Comparison of ENCODE assay signal across 11 cellular contexts in the genomic region with DNA sequence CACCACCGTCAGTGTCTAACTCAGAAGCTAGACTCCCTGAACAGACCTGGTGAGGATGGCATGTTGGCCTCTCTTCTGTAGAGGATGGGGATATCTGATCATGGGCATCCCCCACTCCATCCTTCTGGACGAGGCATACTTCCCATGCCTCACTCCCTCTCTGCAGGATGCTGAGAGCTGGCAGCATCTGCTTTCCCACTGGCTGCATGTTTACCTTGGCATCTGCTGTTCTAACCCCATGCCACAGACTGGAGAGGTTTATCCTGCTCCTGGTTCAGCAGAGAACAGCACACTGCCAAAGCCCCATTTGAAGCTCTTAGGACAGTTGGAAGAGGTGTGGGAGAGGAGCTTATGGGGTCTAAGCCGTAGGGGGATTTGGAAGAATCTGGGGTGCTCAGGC. TPM values are rescaled to one million over a fixed set of nuclear protein-coding genes. Genes with fewer than 3 reads are reported as not detected.
DNase-seq lines count a peak whose midpoint lies in the region; ATAC-seq and TF ChIP-seq lines count a peak whose summit lies in the region.
"Had no signal": no experiment of that assay in that cellular context is flagged by ENCODE, and none has a peak within 500 bp of the region (broad histone marks: within the 10 kb centered on the region; RNA-seq: fewer than 3 reads in every experiment).

No MANE protein-coding gene starts in this region.

- DNase-seq in HFFc6 (no peak), NCI-H69 (lab: John Stamatoyannopoulos, UW) (peak; percentile 80), fibroblast of gingiva (ENCODE audit: low read depth) (peak; percentile 30), sigmoid colon (peak; percentile 54), GM13976 (ENCODE audit: low spot score) (no peak)
- no peak for DNase-seq in stimulated activated CD4-positive, alpha-beta T cell treated with anti-CD3 and anti-CD28 coated beads, Interleukin-4, amount 100 ng/mL, for 4 hours
- no peak for DNase-seq in stimulated activated CD4-positive, alpha-beta T cell treated with anti-CD3 and anti-CD28 coated beads, Interleukin-1b, Interleukin-23, amount 100 ng/mL, for 48 hours
- DNase-seq: KG1; stimulated activated naive CD8-positive, alpha-beta T cell treated with anti-CD3 and anti-CD28 coated beads, Interleukin-15, amount 100 ng/mL, for 72 hours had no signal

- H3K4me3 ChIP-seq in sigmoid colon, result no peak overlapping the region
- H3K4me3 ChIP-seq: skin epidermis had no signal

- peaks cover 0 to 97% (median 92%) of the 10 kb centered on the region in 4 donors for H3K4me1 ChIP-seq in sigmoid colon

- no peaks in the 10 kb centered on the region for H3K9me3 ChIP-seq in sigmoid colon

- H3K9me3 Mint-ChIP-seq in HFFc6, result no peaks in the 10 kb centered on the region
- H3K9me3 Mint-ChIP-seq: stimulated activated naive CD8-positive, alpha-beta T cell treated with anti-CD3 and anti-CD28 coated beads, Interleukin-15, amount 100 ng/mL, for 72 hours had no signal

- TF ChIP-seq EP300 in sigmoid colon (IDR thresholded peaks at IDR 0.05), result no peak

- H3K27me3 Mint-ChIP-seq in HFFc6 (ENCODE audit: insufficient read depth), result no peaks in the 10 kb centered on the region
- H3K27me3 Mint-ChIP-seq: stimulated activated naive CD8-positive, alpha-beta T cell treated with anti-CD3 and anti-CD28 coated beads, Interleukin-15, amount 100 ng/mL, for 72 hours had no signal

- peak overlapping the region; percentile 84 for H3K27ac Mint-ChIP-seq in HFFc6
- H3K27ac Mint-ChIP-seq: stimulated activated naive CD8-positive, alpha-beta T cell treated with anti-CD3 and anti-CD28 coated beads, Interleukin-15, amount 100 ng/mL, for 72 hours had no signal

- no peak for TF ChIP-seq POLR2A in sigmoid colon (IDR thresholded peaks at IDR 0.05)

- H3K27me3 ChIP-seq in sigmoid colon, result no peaks in the 10 kb centered on the region

- intact Hi-C loops in sigmoid colon (cut with DNase I), result no loop called here

- peak overlapping the region; percentile 51 to 95 (median 92) for H3K27ac ChIP-seq in sigmoid colon

- WGBS in sigmoid colon, 2 donors, result 82 to 89% methylated on average over 3 of the region's 3 CpGs

- TF ChIP-seq CTCF in HFFc6 (IDR thresholded peaks at IDR 0.05), result no peak
- TF ChIP-seq CTCF in sigmoid colon (IDR thresholded peaks at IDR 0.05), result no peak
- TF ChIP-seq CTCF in GM13976 (IDR thresholded peaks at IDR 0.05; ENCODE audit: borderline replicate concordance, control extremely low read depth, extremely low read depth, insufficient read depth, missing control alignments), result no peak

- no peak for ATAC-seq in HG03175 (IDR thresholded peaks at IDR 0.05; ENCODE audit: unreplicated experiment)
- ATAC-seq: stimulated activated naive CD8-positive, alpha-beta T cell treated with anti-CD3 and anti-CD28 coated beads, Interleukin-15, amount 100 ng/mL, for 72 hours had no signal

- in situ Hi-C loops in GM13976 (cut with MboI; ENCODE audit: low sequenced_read_pairs, unreplicated experiment), result no loop called here

- no peaks in the 10 kb centered on the region for H3K36me3 ChIP-seq in sigmoid colon

- H3K36me3 Mint-ChIP-seq in HFFc6 (ENCODE audit: low read depth), result peaks cover 10% of the 10 kb centered on the region; the same call in 1 of the 2 replicates

- H3K4me1 Mint-ChIP-seq in HFFc6 (ENCODE audit: low read depth), result peaks cover 77% of the 10 kb centered on the region

- H3K4me3 Mint-ChIP-seq in HFFc6, result no peak overlapping the region
- H3K4me3 Mint-ChIP-seq: stimulated activated naive CD8-positive, alpha-beta T cell treated with anti-CD3 and anti-CD28 coated beads, Interleukin-15, amount 100 ng/mL, for 72 hours had no signal

RNA-seq across cellular contexts. Expression of gene YPEL2, which starts 46.0 kb away (rescaled TPM):
- total RNA-seq in HFFc6 (2021; fragmentation: NEBNext Ultra II Directional; extraction: Animal tissue kit (Norgen Biotek cat#: 25700)), result 1 to 10 TPM; 2.9 to 8.8 (median 4.6) TPM
- total RNA-seq in sigmoid colon, result 10 to 100 TPM; 25.8 to 35.7 (median 33.5) TPM
- 10 to 100 TPM; 10.2 to 19.2 (median 15.1) TPM for polyA plus RNA-seq in sigmoid colon

Comparison
In these comparisons a context has a peak if more than half of its experiments do, and no peak if none do; other contexts are left out.
1. DNase-seq: peak in NCI-H69 (single experiment), fibroblast of gingiva (single experiment) and sigmoid colon (single experiment); none in HFFc6 (single experiment), stimulated activated CD4-positive, alpha-beta T cell treated with anti-CD3 and anti-CD28 coated beads, Interleukin-4, amount 100 ng/mL, for 4 hours (0 of 2), GM13976 (single experiment) and stimulated activated CD4-positive, alpha-beta T cell treated with anti-CD3 and anti-CD28 coated beads, Interleukin-1b, Interleukin-23, amount 100 ng/mL, for 48 hours (single experiment).